ENCODE assay signal across 19 cellular contexts in the genomic region with DNA sequence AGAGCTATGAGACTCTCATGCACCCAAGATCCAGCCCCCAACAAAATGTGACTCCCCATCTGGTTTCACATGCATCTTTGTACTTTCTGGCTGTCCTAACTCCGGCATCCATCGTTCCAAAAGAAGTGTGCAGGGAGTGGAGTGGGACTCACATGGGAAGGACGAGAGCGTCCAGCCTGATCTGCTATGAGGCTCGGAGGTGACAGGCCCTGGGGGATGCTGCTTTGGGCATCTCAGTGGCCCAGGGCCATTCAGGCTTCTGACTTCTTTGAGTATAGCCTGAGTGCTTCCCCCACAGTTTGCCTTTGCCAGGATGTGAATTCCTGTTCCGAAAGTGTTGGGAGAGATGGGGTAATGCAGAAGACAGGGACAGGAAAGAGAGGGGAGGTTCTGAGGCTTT.
DNase-seq lines count a peak whose midpoint lies in the region; ATAC-seq and TF ChIP-seq lines count a peak whose summit lies in the region.
"Had no signal": no experiment of that assay in that cellular context is flagged by ENCODE, and none has a peak within 500 bp of the region (broad histone marks: within the 10 kb centered on the region; RNA-seq: fewer than 3 reads in every experiment).

No MANE protein-coding gene starts in this region.

- H4K8ac ChIP-seq in mesenchymal stem cell (ENCODE audit: low read length) = no peak overlapping the region

- H3K14ac ChIP-seq in mesenchymal stem cell (ENCODE audit: low read length in 2 of 2) = no peak overlapping the region

- H2BK5ac ChIP-seq in mesenchymal stem cell (ENCODE audit: low read depth, low read length, poor library complexity, severe bottlenecking) = no peak overlapping the region

- H4K91ac ChIP-seq in mesenchymal stem cell (ENCODE audit: low read length) = no peak overlapping the region

- H3K4me1 ChIP-seq in right atrium auricular region (peaks cover 0 to 9% of the 10 kb centered on the region in 2 donors), right cardiac atrium (ENCODE audit: control insufficient read depth, insufficient read depth, low read length) (no peaks in the 10 kb centered on the region), mesenchymal stem cell (ENCODE audit: control insufficient read depth, insufficient read depth, low read depth, low read length) (no peaks in the 10 kb centered on the region), stomach smooth muscle (ENCODE audit: control insufficient read depth, insufficient read depth, low read length) (peaks cover 6% of the 10 kb centered on the region)

- H3K9ac ChIP-seq in mesenchymal stem cell (ENCODE audit: low read length) (peak overlapping the region; percentile 43), stomach smooth muscle (ENCODE audit: low read length in 2 of 2) (no peak overlapping the region)
- H3K9ac ChIP-seq: BLaER1 treated with 17β-estradiol and CSF1 and Interleukin-3, amounts not matched to agents 10 nM and 100 nM had no signal

- H3K27ac ChIP-seq in right atrium auricular region = no peak overlapping the region
- H3K27ac ChIP-seq in right cardiac atrium (ENCODE audit: low read length) = no peak overlapping the region
- H3K27ac ChIP-seq in coronary artery = no peak overlapping the region
- no peak overlapping the region for H3K27ac ChIP-seq in mesenchymal stem cell (ENCODE audit: low read length, poor library complexity, severe bottlenecking)
- peak overlapping the region; percentile 31 for H3K27ac ChIP-seq in stomach smooth muscle (ENCODE audit: low read length)
- H3K27ac ChIP-seq: BLaER1 treated with 17β-estradiol and CSF1 and Interleukin-3, amounts not matched to agents 10 nM and 100 nM had no signal

- no peak overlapping the region for H2AFZ ChIP-seq in mesenchymal stem cell (ENCODE audit: low read depth, low read length)
- H2AFZ ChIP-seq: GM23338 had no signal

- no peak overlapping the region for H3K4me3 ChIP-seq in right atrium auricular region
- no peak overlapping the region for H3K4me3 ChIP-seq in right cardiac atrium (ENCODE audit: low read length)
- no peak overlapping the region for H3K4me3 ChIP-seq in coronary artery
- peak overlapping the region in 1 of 2 experiments; percentile 27 for H3K4me3 ChIP-seq in mesenchymal stem cell (ENCODE audit: insufficient read depth in 1 of 2, low read depth in 1 of 2, low read length in 2 of 2)
- H3K4me3 ChIP-seq in stomach smooth muscle (ENCODE audit: low read length in 2 of 2) = no peak overlapping the region
- H3K4me3 ChIP-seq: BLaER1 treated with 17β-estradiol and CSF1 and Interleukin-3, amounts not matched to agents 10 nM and 100 nM; GM12878; GM23338 had no signal

- H3K36me3 ChIP-seq in right atrium auricular region (no peaks in the 10 kb centered on the region), mesenchymal stem cell (ENCODE audit: control insufficient read depth in 1 of 2, insufficient read depth in 2 of 2, low read depth in 1 of 2, low read length in 2 of 2) (no peaks in the 10 kb centered on the region), stomach smooth muscle (ENCODE audit: control insufficient read depth in 2 of 2, insufficient read depth in 2 of 2, low read length in 2 of 2) (no peaks in the 10 kb centered on the region)
- H3K36me3 ChIP-seq: BLaER1 treated with 17β-estradiol and CSF1 and Interleukin-3, amounts not matched to agents 10 nM and 100 nM had no signal

- ATAC-seq in right cardiac atrium = no peak
- ATAC-seq in HG02852 (IDR thresholded peaks at IDR 0.05; ENCODE audit: unreplicated experiment) = no peak
- ATAC-seq in GM18858 (IDR thresholded peaks at IDR 0.05; ENCODE audit: unreplicated experiment) = no peak
- ATAC-seq: CD8-positive, alpha-beta T cell; GM12878; GM23338; HCT116 had no signal

- DNase-seq in right atrium auricular region (ENCODE audit: low spot score) (peak; percentile 50), right cardiac atrium (no peak), coronary artery (ENCODE audit: low spot score) (peak; percentile 49), mesenchymal stem cell (no peak), NCI-H1048 (lab: John Stamatoyannopoulos, UW) (no peak)
- DNase-seq: 8988T, Calu3, DMS79 treated with DMSO at 0.1 percent for 48 hours, GF-D8, H7, HFFc6 had no signal

- H3K4me2 ChIP-seq in mesenchymal stem cell (ENCODE audit: low read length, poor library complexity, severe bottlenecking) = no peak overlapping the region
- H3K4me2 ChIP-seq: BLaER1 treated with 17β-estradiol and CSF1 and Interleukin-3, amounts not matched to agents 10 nM and 100 nM; GM23338 had no signal

- H2BK15ac ChIP-seq in mesenchymal stem cell (ENCODE audit: low read depth, poor library complexity, severe bottlenecking) = no peak overlapping the region

- H2AK5ac ChIP-seq in mesenchymal stem cell (ENCODE audit: low read length, severe bottlenecking) = no peak overlapping the region

- H3K4ac ChIP-seq in mesenchymal stem cell (ENCODE audit: low read depth in 1 of 2, low read length in 2 of 2) = no peak overlapping the region

- TF ChIP-seq CTCF in right atrium auricular region (IDR thresholded peaks at IDR 0.05) = no peak
- TF ChIP-seq CTCF in coronary artery (IDR thresholded peaks at IDR 0.05) = no peak

- H3K27me3 ChIP-seq in right atrium auricular region (no peaks in the 10 kb centered on the region), right cardiac atrium (ENCODE audit: control insufficient read depth, insufficient read depth) (no peaks in the 10 kb centered on the region), mesenchymal stem cell (ENCODE audit: control insufficient read depth in 1 of 2, insufficient read depth in 1 of 2, low read length in 2 of 2) (peaks cover 0 to 4% of the 10 kb centered on the region in 2 experiments), stomach smooth muscle (ENCODE audit: control insufficient read depth in 1 of 2, insufficient read depth in 2 of 2, low read length in 2 of 2) (no peaks in the 10 kb centered on the region)
- H3K27me3 ChIP-seq: BLaER1 treated with 17β-estradiol and CSF1 and Interleukin-3, amounts not matched to agents 10 nM and 100 nM had no signal

- intact Hi-C loops in right cardiac atrium (cut with DNase I) = no loop called here

- 55% methylated on average over 6 of the region's 6 CpGs for WGBS in right cardiac atrium
- 94% methylated on average over 6 of the region's 6 CpGs for WGBS in mesenchymal stem cell

- H2BK12ac ChIP-seq in mesenchymal stem cell (ENCODE audit: low read length in 2 of 2) = no peak overlapping the region

- no peak overlapping the region for H3K23ac ChIP-seq in mesenchymal stem cell (ENCODE audit: low read length in 2 of 2)

- no peak overlapping the region for H2BK120ac ChIP-seq in mesenchymal stem cell (ENCODE audit: low read depth, low read length)

- H3K9me3 ChIP-seq in right atrium auricular region (peaks cover 0 to 6% of the 10 kb centered on the region in 2 donors), right cardiac atrium (ENCODE audit: control insufficient read depth, low read length) (no peaks in the 10 kb centered on the region), mesenchymal stem cell (ENCODE audit: control insufficient read depth, low read length) (peaks cover 16% of the 10 kb centered on the region), stomach smooth muscle (ENCODE audit: control insufficient read depth in 2 of 2, low read length in 2 of 2) (peaks cover 7 to 8% of the 10 kb centered on the region in 2 donors)

- H3K18ac ChIP-seq in mesenchymal stem cell (ENCODE audit: low read depth in 1 of 2, low read length in 2 of 2) = no peak overlapping the region

- no peaks in the 10 kb centered on the region for H3K79me1 ChIP-seq in mesenchymal stem cell (replicated peaks; ENCODE audit: low read length, poor library complexity, severe bottlenecking)

Comparison
In these comparisons a context has a peak if more than half of its experiments do, and no peak if none do; other contexts are left out.
1. DNase-seq: peak in right atrium auricular region (single experiment) and coronary artery (single experiment); none in right cardiac atrium (0 of 3), mesenchymal stem cell (single experiment) and NCI-H1048 (single experiment).